1 cellular context compared by ENCODE assay signal in genomic region chr14:87049886-87050820, GRCh38.
TF ChIP-seq lines count a peak whose summit lies in the region.

No MANE protein-coding gene starts in this region.

TF ChIP-seq in A549, 52 proteins besides CTCF, POLR2A, EP300 and RAD21 (continued from another document):
- TF ChIP-seq CEBPB (IDR thresholded peaks at IDR 0.05) (no peak), HOXA7 (CRISPR knock-in tag; IDR thresholded peaks at IDR 0.05) (no peak), EHF (CRISPR knock-in tag; IDR thresholded peaks at IDR 0.05) (no peak)
TF ChIP-seq in A549: peak in this region for 0.
